Comparison of ENCODE assay signal across 37 cellular contexts in the genomic region with DNA sequence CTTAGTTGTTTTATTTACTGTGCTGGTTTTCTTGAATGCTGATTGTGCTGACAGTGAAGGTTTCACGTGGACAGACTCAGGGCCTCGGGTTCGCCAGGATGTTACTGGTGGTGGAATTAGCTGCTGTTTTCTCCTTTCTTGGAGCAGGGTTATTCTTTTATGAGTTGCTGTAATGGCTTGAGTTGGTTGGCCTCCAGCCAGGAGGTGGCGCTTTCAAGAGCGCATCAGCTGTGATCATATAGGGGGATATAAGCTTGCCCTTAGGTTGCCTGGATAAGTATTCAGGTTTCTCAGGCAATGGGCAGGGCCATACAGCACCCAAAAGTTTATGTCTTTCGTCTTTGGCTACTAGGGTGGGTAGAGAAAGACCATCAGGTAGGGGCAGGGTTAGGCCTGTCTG.
"Had no signal": no experiment of that assay in that cellular context is flagged by ENCODE, and none has a peak within 500 bp of the region (broad histone marks: within the 10 kb centered on the region; RNA-seq: fewer than 3 reads in every experiment).

No MANE protein-coding gene starts in this region.

- H3K36me3 ChIP-seq: ascending aorta, breast epithelium, cardiac muscle cell, colonic mucosa, esophagus squamous epithelium, gastroesophageal sphincter, heart right ventricle, WERI-Rb-1 had no signal

- DNase-seq: activated CD4-positive, alpha-beta memory T cell treated with anti-CD3 and anti-CD28 coated beads for 36 hours; activated CD4-positive, alpha-beta T cell treated with anti-CD3 and anti-CD28 coated beads for 36 hours; activated CD4-positive, alpha-beta T cell treated with anti-CD3 and anti-CD28 coated beads, Interleukin-2, amount 10 ng/mL, durations not matched to agents 24 days and 14 days; activated CD4-positive, CD25-positive, alpha-beta regulatory T cell; activated CD4-positive, CD25-positive, alpha-beta regulatory T cell treated with anti-CD3 and anti-CD28 coated beads, Interleukin-2, amount 50 U/mL, for 72 hours; activated CD8-positive, alpha-beta memory T cell treated with anti-CD3 and anti-CD28 coated beads, Interleukin-2, amount 10 ng/mL, durations not matched to agents 7 days and 5 days; activated CD8-positive, alpha-beta memory T cell treated with anti-CD3 and anti-CD28 coated beads, Interleukin-2, amount 50 U/mL, for 4 hours; activated CD8-positive, alpha-beta T cell treated with anti-CD3 and anti-CD28 coated beads, Interleukin-2, amount 10 ng/mL, durations not matched to agents 7 days and 5 days; activated effector memory CD4-positive, alpha-beta T cell treated with anti-CD3 and anti-CD28 coated beads, Interleukin-2, amount 50 U/mL, for 16 hours; activated naive CD4-positive, alpha-beta T cell; activated naive CD4-positive, alpha-beta T cell treated with anti-CD3 and anti-CD28 coated beads, Interleukin-2, amount 10 ng/mL, durations not matched to agents 7 days and 5 days; activated naive CD8-positive, alpha-beta T cell treated with anti-CD3 and anti-CD28 coated beads, Interleukin-2, amount 10 ng/mL, durations not matched to agents 7 days and 5 days; activated T-cell treated with anti-CD3 and anti-CD28 coated beads, Interleukin-2, amount 50 U/mL, for 1 hour; activated T-cell treated with anti-CD3 and anti-CD28 coated beads, Interleukin-2, amount 50 U/mL, for 48 hours; central memory CD4-positive, alpha-beta T cell; cerebellar nuclear complex; colonic mucosa; dorsolateral prefrontal cortex; effector memory CD8-positive, alpha-beta T cell; esophagus squamous epithelium; foreskin melanocyte; heart right ventricle; T-helper 1 cell; T-helper 17 cell; T1000; WERI-Rb-1 had no signal

- H3K4me1 Mint-ChIP-seq: activated CD4-positive, alpha-beta T cell treated with anti-CD3 and anti-CD28 coated beads for 36 hours; activated CD4-positive, alpha-beta T cell treated with anti-CD3 and anti-CD28 coated beads, Interleukin-2, amount 10 ng/mL, durations not matched to agents 24 days and 14 days; activated CD8-positive, alpha-beta memory T cell treated with anti-CD3 and anti-CD28 coated beads, Interleukin-2, amount 10 ng/mL, durations not matched to agents 7 days and 5 days; activated naive CD4-positive, alpha-beta T cell treated with anti-CD3 and anti-CD28 coated beads, Interleukin-2, amount 10 ng/mL, durations not matched to agents 7 days and 5 days; activated naive CD8-positive, alpha-beta T cell treated with anti-CD3 and anti-CD28 coated beads, Interleukin-2, amount 10 ng/mL, durations not matched to agents 7 days and 5 days; T-helper 17 cell had no signal

- H3K4me1 ChIP-seq: ascending aorta, breast epithelium, colonic mucosa, esophagus squamous epithelium, gastroesophageal sphincter, heart right ventricle had no signal

- H3K27ac ChIP-seq: ascending aorta, breast epithelium, cardiac muscle cell, colonic mucosa, dorsolateral prefrontal cortex, epithelial cell of prostate, esophagus squamous epithelium, gastroesophageal sphincter, heart right ventricle, WERI-Rb-1 had no signal

- H3K27ac Mint-ChIP-seq: activated CD4-positive, alpha-beta memory T cell treated with anti-CD3 and anti-CD28 coated beads for 36 hours; activated CD4-positive, alpha-beta T cell treated with anti-CD3 and anti-CD28 coated beads for 36 hours; activated CD4-positive, alpha-beta T cell treated with anti-CD3 and anti-CD28 coated beads, Interleukin-2, amount 10 ng/mL, durations not matched to agents 24 days and 14 days; activated CD8-positive, alpha-beta memory T cell treated with anti-CD3 and anti-CD28 coated beads, Interleukin-2, amount 10 ng/mL, durations not matched to agents 7 days and 5 days; activated CD8-positive, alpha-beta T cell treated with anti-CD3 and anti-CD28 coated beads, Interleukin-2, amount 10 ng/mL, durations not matched to agents 7 days and 5 days; activated naive CD4-positive, alpha-beta T cell treated with anti-CD3 and anti-CD28 coated beads, Interleukin-2, amount 10 ng/mL, durations not matched to agents 7 days and 5 days; activated naive CD4-positive, alpha-beta T cell treated with anti-CD3 and anti-CD28 coated beads, Interleukin-2, amount 50 U/mL, for 72 hours; activated naive CD8-positive, alpha-beta T cell treated with anti-CD3 and anti-CD28 coated beads, Interleukin-2, amount 10 ng/mL, durations not matched to agents 7 days and 5 days; activated T-helper 1 cell treated with anti-CD3 and anti-CD28 coated beads, Interleukin-12 subunit alpha, Interleukin-12 subunit beta, Interleukin-2, Interleukin-4 antibody, amounts not matched to agents 30 ng/mL and 10 ng/mL and 1 ng/mL, durations not matched to agents 14 hours and 24 hours and 36 hours; activated T-helper 2 cell treated with anti-CD3 and anti-CD28 coated beads, Interferon-gamma antibody, Interleukin-2, Interleukin-4, amounts not matched to agents 10 μg/mL and 5 μg/mL and 100 μg/mL, durations not matched to agents 14 hours and 24 hours and 36 hours; dendritic cell treated with granulocyte-macrophage colony-stimulating factor and Interleukin-4, amounts not matched to agents 40 ng/mL and 50 ng/mL, for 4 days; effector memory CD8-positive, alpha-beta T cell; T-helper 17 cell; T-helper 2 cell treated with Interferon-gamma antibody and Interleukin-4, amounts not matched to agents 5 μg/mL and 100 μg/mL, for 36 hours had no signal

- H3K9me3 ChIP-seq: ascending aorta, breast epithelium, colonic mucosa, esophagus squamous epithelium, gastroesophageal sphincter had no signal

- H3K36me3 Mint-ChIP-seq: activated CD4-positive, alpha-beta memory T cell treated with anti-CD3 and anti-CD28 coated beads for 36 hours; activated CD8-positive, alpha-beta memory T cell treated with anti-CD3 and anti-CD28 coated beads, Interleukin-2, amount 10 ng/mL, durations not matched to agents 7 days and 5 days; activated naive CD4-positive, alpha-beta T cell treated with anti-CD3 and anti-CD28 coated beads, Interleukin-2, amount 10 ng/mL, durations not matched to agents 7 days and 5 days; activated naive CD4-positive, alpha-beta T cell treated with anti-CD3 and anti-CD28 coated beads, Interleukin-2, amount 50 U/mL, for 72 hours; activated naive CD8-positive, alpha-beta T cell treated with anti-CD3 and anti-CD28 coated beads, Interleukin-2, amount 10 ng/mL, durations not matched to agents 7 days and 5 days had no signal

- H3K4me3 Mint-ChIP-seq: activated CD4-positive, alpha-beta memory T cell treated with anti-CD3 and anti-CD28 coated beads for 36 hours; activated CD4-positive, alpha-beta T cell treated with anti-CD3 and anti-CD28 coated beads for 36 hours; activated CD4-positive, alpha-beta T cell treated with anti-CD3 and anti-CD28 coated beads, Interleukin-2, amount 10 ng/mL, durations not matched to agents 24 days and 14 days; activated CD8-positive, alpha-beta memory T cell treated with anti-CD3 and anti-CD28 coated beads, Interleukin-2, amount 10 ng/mL, durations not matched to agents 7 days and 5 days; activated CD8-positive, alpha-beta T cell treated with anti-CD3 and anti-CD28 coated beads, Interleukin-2, amount 10 ng/mL, durations not matched to agents 7 days and 5 days; activated naive CD4-positive, alpha-beta T cell treated with anti-CD3 and anti-CD28 coated beads, Interleukin-2, amount 10 ng/mL, durations not matched to agents 7 days and 5 days; activated naive CD8-positive, alpha-beta T cell treated with anti-CD3 and anti-CD28 coated beads, Interleukin-2, amount 10 ng/mL, durations not matched to agents 7 days and 5 days; activated T-helper 1 cell treated with anti-CD3 and anti-CD28 coated beads, Interleukin-12 subunit alpha, Interleukin-12 subunit beta, Interleukin-2, Interleukin-4 antibody, amounts not matched to agents 30 ng/mL and 10 ng/mL and 1 ng/mL, durations not matched to agents 14 hours and 24 hours and 36 hours; brain; dendritic cell treated with granulocyte-macrophage colony-stimulating factor and Interleukin-4, amounts not matched to agents 40 ng/mL and 50 ng/mL, for 4 days; effector memory CD8-positive, alpha-beta T cell; T-helper 17 cell; T-helper 2 cell treated with Interferon-gamma antibody and Interleukin-4, amounts not matched to agents 5 μg/mL and 100 μg/mL, for 36 hours had no signal

- H3K27me3 ChIP-seq: ascending aorta, breast epithelium, cardiac muscle cell, colonic mucosa, dorsolateral prefrontal cortex, esophagus squamous epithelium, gastroesophageal sphincter, heart right ventricle had no signal

- H3K9me3 Mint-ChIP-seq: activated CD4-positive, alpha-beta T cell treated with anti-CD3 and anti-CD28 coated beads, Interleukin-2, amount 10 ng/mL, durations not matched to agents 24 days and 14 days; activated T-helper 1 cell treated with anti-CD3 and anti-CD28 coated beads, Interleukin-12 subunit alpha, Interleukin-12 subunit beta, Interleukin-2, Interleukin-4 antibody, amounts not matched to agents 30 ng/mL and 10 ng/mL and 1 ng/mL, durations not matched to agents 14 hours and 24 hours and 36 hours; activated T-helper 2 cell treated with anti-CD3 and anti-CD28 coated beads, Interferon-gamma antibody, Interleukin-2, Interleukin-4, amounts not matched to agents 10 μg/mL and 5 μg/mL and 100 μg/mL, durations not matched to agents 14 hours and 24 hours and 36 hours had no signal

- ATAC-seq: activated CD4-positive, alpha-beta T cell treated with anti-CD3 and anti-CD28 coated beads for 36 hours; activated CD8-positive, alpha-beta memory T cell treated with anti-CD3 and anti-CD28 coated beads, Interleukin-2, amount 10 ng/mL, durations not matched to agents 7 days and 5 days; activated CD8-positive, alpha-beta T cell treated with anti-CD3 and anti-CD28 coated beads, Interleukin-2, amount 10 ng/mL, durations not matched to agents 7 days and 5 days; activated naive CD4-positive, alpha-beta T cell treated with anti-CD3 and anti-CD28 coated beads, Interleukin-2, amount 50 U/mL, for 72 hours; effector memory CD8-positive, alpha-beta T cell; gastroesophageal sphincter; heart right ventricle; T-helper 17 cell had no signal

- H3K4me3 ChIP-seq: ascending aorta, breast epithelium, cardiac muscle cell, colonic mucosa, dorsolateral prefrontal cortex, esophagus squamous epithelium, gastroesophageal sphincter, heart right ventricle had no signal

- H3K27me3 Mint-ChIP-seq: activated CD4-positive, alpha-beta memory T cell treated with anti-CD3 and anti-CD28 coated beads for 36 hours; activated CD4-positive, alpha-beta T cell treated with anti-CD3 and anti-CD28 coated beads for 36 hours; activated CD4-positive, alpha-beta T cell treated with anti-CD3 and anti-CD28 coated beads, Interleukin-2, amount 10 ng/mL, durations not matched to agents 24 days and 14 days; activated CD8-positive, alpha-beta memory T cell treated with anti-CD3 and anti-CD28 coated beads, Interleukin-2, amount 10 ng/mL, durations not matched to agents 7 days and 5 days; activated naive CD4-positive, alpha-beta T cell treated with anti-CD3 and anti-CD28 coated beads, Interleukin-2, amount 10 ng/mL, durations not matched to agents 7 days and 5 days; activated naive CD8-positive, alpha-beta T cell treated with anti-CD3 and anti-CD28 coated beads, Interleukin-2, amount 10 ng/mL, durations not matched to agents 7 days and 5 days; brain; dendritic cell treated with granulocyte-macrophage colony-stimulating factor and Interleukin-4, amounts not matched to agents 40 ng/mL and 50 ng/mL, for 4 days; effector memory CD8-positive, alpha-beta T cell; T-helper 17 cell had no signal
